In the genomic region with DNA sequence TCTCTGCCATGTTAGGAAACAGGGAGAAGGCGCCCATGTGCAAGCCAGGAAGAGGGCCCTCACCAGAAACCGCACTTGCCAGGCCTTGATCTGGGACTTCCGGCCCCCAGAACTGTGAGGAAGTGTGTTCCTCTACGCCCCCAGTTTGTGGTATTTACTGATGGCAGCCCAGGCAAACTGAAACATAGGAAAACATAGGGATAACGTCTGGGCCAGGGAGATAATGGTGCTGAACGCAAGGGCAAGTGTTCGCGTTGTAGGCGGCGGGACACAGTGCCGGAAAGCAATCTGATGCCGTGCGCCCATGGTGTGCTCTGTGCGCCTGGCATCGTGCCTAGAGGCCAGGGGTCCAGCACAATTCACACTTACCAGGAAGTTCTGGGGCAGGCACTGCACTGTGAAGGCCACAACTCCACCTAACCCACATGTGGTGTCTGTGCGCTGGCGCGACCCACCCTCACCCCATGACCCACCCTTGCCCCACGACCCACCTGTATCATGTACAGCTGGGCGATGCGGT, we compare ENCODE assay signal across 14 cellular contexts. TPM values are rescaled to one million over a fixed set of nuclear protein-coding genes. Genes with fewer than 3 reads are reported as not detected.
A peak's percentile ranks its signal among the peaks of the same experiment; 100 is the strongest.
DNase-seq lines count a peak whose midpoint lies in the region; ATAC-seq lines count a peak whose summit lies in the region.
"Had no signal": no experiment of that assay in that cellular context is flagged by ENCODE, and none has a peak within 500 bp of the region (broad histone marks: within the 10 kb centered on the region; RNA-seq: fewer than 3 reads in every experiment).

No MANE protein-coding gene starts in this region.

- intact Hi-C loops in activated T-helper 2 cell treated with anti-CD3 and anti-CD28 coated beads, Interferon-gamma antibody, Interleukin-2, Interleukin-4, amounts not matched to agents 10 μg/mL and 5 μg/mL and 100 μg/mL, durations not matched to agents 14 hours and 24 hours and 36 hours (cut with micrococcal nuclease): no loop called here

- peaks cover 7 to 52% (median 20%) of the 10 kb centered on the region in 4 donors for H3K4me1 Mint-ChIP-seq in CD4-positive, CD25-positive, alpha-beta regulatory T cell
- peaks cover 14% of the 10 kb centered on the region for H3K4me1 Mint-ChIP-seq in activated T-helper 2 cell treated with anti-CD3 and anti-CD28 coated beads, Interferon-gamma antibody, Interleukin-2, Interleukin-4, amounts not matched to agents 10 μg/mL and 5 μg/mL and 100 μg/mL, durations not matched to agents 14 hours and 24 hours and 36 hours (ENCODE audit: low read depth)
- peaks cover 9 to 21% of the 10 kb centered on the region in 2 donors for H3K4me1 Mint-ChIP-seq in natural killer cell treated with Interleukin-12 subunit alpha and Interleukin-12 subunit beta and Interleukin-15 and Interleukin-18, amount 100 ng/mL, for 72 hours (ENCODE audit: low read depth in 2 of 2)

- H3K9me3 Mint-ChIP-seq in CD4-positive, CD25-positive, alpha-beta regulatory T cell: no peaks in the 10 kb centered on the region
- no peaks in the 10 kb centered on the region for H3K9me3 Mint-ChIP-seq in activated T-helper 2 cell treated with anti-CD3 and anti-CD28 coated beads, Interferon-gamma antibody, Interleukin-2, Interleukin-4, amounts not matched to agents 10 μg/mL and 5 μg/mL and 100 μg/mL, durations not matched to agents 14 hours and 24 hours and 36 hours
- H3K9me3 Mint-ChIP-seq in natural killer cell treated with Interleukin-12 subunit alpha and Interleukin-12 subunit beta and Interleukin-15 and Interleukin-18, amount 100 ng/mL, for 72 hours: no peaks in the 10 kb centered on the region
- H3K9me3 Mint-ChIP-seq: IgD-negative memory B cell had no signal

- no peak overlapping the region for H3K27ac ChIP-seq in CD4-positive, CD25-positive, alpha-beta regulatory T cell (ENCODE audit: insufficient read depth, low read length, poor library complexity, severe bottlenecking)
- H3K27ac ChIP-seq: colonic mucosa, sigmoid colon had no signal

- DNase-seq in CD4-positive, CD25-positive, alpha-beta regulatory T cell: peak in 1 of 3 donors; percentile 24
- peak; percentile 74 for DNase-seq in Jurkat, Clone E6-1 (ENCODE audit: low read depth, low spot score)
- no peak for DNase-seq in activated T-helper 2 cell treated with anti-CD3 and anti-CD28 coated beads, Interferon-gamma antibody, Interleukin-2, Interleukin-4, amounts not matched to agents 10 μg/mL and 5 μg/mL and 100 μg/mL, durations not matched to agents 14 hours and 24 hours and 36 hours (ENCODE audit: low spot score)
- no peak for DNase-seq in natural killer cell treated with Interleukin-12 subunit alpha and Interleukin-12 subunit beta and Interleukin-15 and Interleukin-18, amount 100 ng/mL, for 72 hours (ENCODE audit: low spot score)
- no peak for DNase-seq in hepatic stellate cell (ENCODE audit: low spot score)
- DNase-seq: activated CD4-positive, alpha-beta T cell treated with anti-CD3 and anti-CD28 coated beads for 1 hour; adrenal gland; colonic mucosa; NCI-H1694; NCI-H82; sigmoid colon had no signal

- peaks cover 34% of the 10 kb centered on the region for H3K36me3 ChIP-seq in CD4-positive, CD25-positive, alpha-beta regulatory T cell (ENCODE audit: control insufficient read depth, insufficient read depth, low read length)
- H3K36me3 ChIP-seq: colonic mucosa had no signal

- H3K27me3 Mint-ChIP-seq in CD4-positive, CD25-positive, alpha-beta regulatory T cell: no peaks in the 10 kb centered on the region
- no peaks in the 10 kb centered on the region for H3K27me3 Mint-ChIP-seq in activated T-helper 2 cell treated with anti-CD3 and anti-CD28 coated beads, Interferon-gamma antibody, Interleukin-2, Interleukin-4, amounts not matched to agents 10 μg/mL and 5 μg/mL and 100 μg/mL, durations not matched to agents 14 hours and 24 hours and 36 hours (ENCODE audit: low read depth)
- H3K27me3 Mint-ChIP-seq in natural killer cell treated with Interleukin-12 subunit alpha and Interleukin-12 subunit beta and Interleukin-15 and Interleukin-18, amount 100 ng/mL, for 72 hours: no peaks in the 10 kb centered on the region
- H3K27me3 Mint-ChIP-seq: IgD-negative memory B cell had no signal

- peak in 1 of 2 donors; percentile 16 for ATAC-seq in CD4-positive, CD25-positive, alpha-beta regulatory T cell (ENCODE audit: low read depth in 2 of 2)
- no peak for ATAC-seq in natural killer cell treated with Interleukin-12 subunit alpha and Interleukin-12 subunit beta and Interleukin-15 and Interleukin-18, amount 100 ng/mL, for 72 hours
- ATAC-seq in HG03342 (IDR thresholded peaks at IDR 0.05; ENCODE audit: unreplicated experiment): no peak
- ATAC-seq in HG02885 (IDR thresholded peaks at IDR 0.05; ENCODE audit: poor library complexity, unreplicated experiment): no peak

- peak overlapping the region in 2 of 4 donors; percentile 33 to 81 for H3K4me3 Mint-ChIP-seq in CD4-positive, CD25-positive, alpha-beta regulatory T cell
- H3K4me3 Mint-ChIP-seq in activated T-helper 2 cell treated with anti-CD3 and anti-CD28 coated beads, Interferon-gamma antibody, Interleukin-2, Interleukin-4, amounts not matched to agents 10 μg/mL and 5 μg/mL and 100 μg/mL, durations not matched to agents 14 hours and 24 hours and 36 hours (ENCODE audit: low read depth): no peak overlapping the region
- peak overlapping the region; percentile 63 for H3K4me3 Mint-ChIP-seq in natural killer cell treated with Interleukin-12 subunit alpha and Interleukin-12 subunit beta and Interleukin-15 and Interleukin-18, amount 100 ng/mL, for 72 hours
- H3K4me3 Mint-ChIP-seq: IgD-negative memory B cell had no signal

- H3K27me3 ChIP-seq in CD4-positive, CD25-positive, alpha-beta regulatory T cell (ENCODE audit: control insufficient read depth, insufficient read depth, low read length): no peaks in the 10 kb centered on the region
- H3K27me3 ChIP-seq: adrenal gland, colonic mucosa, sigmoid colon had no signal

- no peaks in the 10 kb centered on the region for H3K4me1 ChIP-seq in CD4-positive, CD25-positive, alpha-beta regulatory T cell (ENCODE audit: control insufficient read depth, insufficient read depth, low read length, poor library complexity, severe bottlenecking)
- H3K4me1 ChIP-seq: colonic mucosa, sigmoid colon had no signal

- no peaks in the 10 kb centered on the region for H3K9me3 ChIP-seq in CD4-positive, CD25-positive, alpha-beta regulatory T cell (ENCODE audit: control insufficient read depth in 2 of 2, low read length in 2 of 2)
- H3K9me3 ChIP-seq: adrenal gland, colonic mucosa, sigmoid colon had no signal

- H3K27ac Mint-ChIP-seq in CD4-positive, CD25-positive, alpha-beta regulatory T cell: peak overlapping the region in 2 of 3 donors; percentile 80 to 91
- peak overlapping the region; percentile 47 for H3K27ac Mint-ChIP-seq in activated T-helper 2 cell treated with anti-CD3 and anti-CD28 coated beads, Interferon-gamma antibody, Interleukin-2, Interleukin-4, amounts not matched to agents 10 μg/mL and 5 μg/mL and 100 μg/mL, durations not matched to agents 14 hours and 24 hours and 36 hours
- peak overlapping the region; percentile 57 to 95 for H3K27ac Mint-ChIP-seq in natural killer cell treated with Interleukin-12 subunit alpha and Interleukin-12 subunit beta and Interleukin-15 and Interleukin-18, amount 100 ng/mL, for 72 hours
- H3K27ac Mint-ChIP-seq: IgD-negative memory B cell had no signal

- H3K4me3 ChIP-seq in CD4-positive, CD25-positive, alpha-beta regulatory T cell (ENCODE audit: low read depth, low read length): no peak overlapping the region
- H3K4me3 ChIP-seq in Jurkat, Clone E6-1 (ENCODE audit: low read length): peak overlapping the region; percentile 1
- H3K4me3 ChIP-seq: adrenal gland, colonic mucosa, sigmoid colon had no signal

- peaks cover 25% of the 10 kb centered on the region for H3K36me3 Mint-ChIP-seq in CD4-positive, CD25-positive, alpha-beta regulatory T cell
- peaks cover 4% of the 10 kb centered on the region for H3K36me3 Mint-ChIP-seq in activated T-helper 2 cell treated with anti-CD3 and anti-CD28 coated beads, Interferon-gamma antibody, Interleukin-2, Interleukin-4, amounts not matched to agents 10 μg/mL and 5 μg/mL and 100 μg/mL, durations not matched to agents 14 hours and 24 hours and 36 hours (ENCODE audit: low read depth)
- H3K36me3 Mint-ChIP-seq in natural killer cell treated with Interleukin-12 subunit alpha and Interleukin-12 subunit beta and Interleukin-15 and Interleukin-18, amount 100 ng/mL, for 72 hours: no peaks in the 10 kb centered on the region

RNA-seq across cellular contexts. Expression of gene ARL6IP4, which starts 53.6 kb away (rescaled TPM):
- 131 TPM for total RNA-seq in CD4-positive, CD25-positive, alpha-beta regulatory T cell
- 100 to 1,000 TPM; 208 to 237 (median 223) TPM for polyA plus RNA-seq in CD4-positive, CD25-positive, alpha-beta regulatory T cell
- 262 TPM for polyA plus RNA-seq in Jurkat, Clone E6-1 (2012; ENCODE audit: insufficient read depth, insufficient read length)
- total RNA-seq in activated T-helper 2 cell treated with anti-CD3 and anti-CD28 coated beads, Interferon-gamma antibody, Interleukin-2, Interleukin-4, amounts not matched to agents 10 μg/mL and 5 μg/mL and 100 μg/mL, durations not matched to agents 14 hours and 24 hours and 36 hours: 161 and 168 TPM in 2 replicates
- total RNA-seq in natural killer cell treated with Interleukin-12 subunit alpha and Interleukin-12 subunit beta and Interleukin-15 and Interleukin-18, amount 100 ng/mL, for 72 hours: 100 to 1,000 TPM; 146 to 212 TPM

RNA-seq across cellular contexts. Expression of gene OGFOD2, which starts 59.0 kb away (rescaled TPM):
- total RNA-seq in CD4-positive, CD25-positive, alpha-beta regulatory T cell: 20.6 TPM
- polyA plus RNA-seq in CD4-positive, CD25-positive, alpha-beta regulatory T cell: 10 to 100 TPM; 12.5 to 17.4 (median 14.2) TPM
- 24.1 TPM for polyA plus RNA-seq in Jurkat, Clone E6-1 (2012; ENCODE audit: insufficient read depth, insufficient read length)
- 20.3 and 21.3 TPM in 2 replicates for total RNA-seq in activated T-helper 2 cell treated with anti-CD3 and anti-CD28 coated beads, Interferon-gamma antibody, Interleukin-2, Interleukin-4, amounts not matched to agents 10 μg/mL and 5 μg/mL and 100 μg/mL, durations not matched to agents 14 hours and 24 hours and 36 hours
- 10 to 100 TPM; 19.1 to 36.8 TPM for total RNA-seq in natural killer cell treated with Interleukin-12 subunit alpha and Interleukin-12 subunit beta and Interleukin-15 and Interleukin-18, amount 100 ng/mL, for 72 hours
